24 cellular contexts compared by ENCODE assay signal in the genomic region with DNA sequence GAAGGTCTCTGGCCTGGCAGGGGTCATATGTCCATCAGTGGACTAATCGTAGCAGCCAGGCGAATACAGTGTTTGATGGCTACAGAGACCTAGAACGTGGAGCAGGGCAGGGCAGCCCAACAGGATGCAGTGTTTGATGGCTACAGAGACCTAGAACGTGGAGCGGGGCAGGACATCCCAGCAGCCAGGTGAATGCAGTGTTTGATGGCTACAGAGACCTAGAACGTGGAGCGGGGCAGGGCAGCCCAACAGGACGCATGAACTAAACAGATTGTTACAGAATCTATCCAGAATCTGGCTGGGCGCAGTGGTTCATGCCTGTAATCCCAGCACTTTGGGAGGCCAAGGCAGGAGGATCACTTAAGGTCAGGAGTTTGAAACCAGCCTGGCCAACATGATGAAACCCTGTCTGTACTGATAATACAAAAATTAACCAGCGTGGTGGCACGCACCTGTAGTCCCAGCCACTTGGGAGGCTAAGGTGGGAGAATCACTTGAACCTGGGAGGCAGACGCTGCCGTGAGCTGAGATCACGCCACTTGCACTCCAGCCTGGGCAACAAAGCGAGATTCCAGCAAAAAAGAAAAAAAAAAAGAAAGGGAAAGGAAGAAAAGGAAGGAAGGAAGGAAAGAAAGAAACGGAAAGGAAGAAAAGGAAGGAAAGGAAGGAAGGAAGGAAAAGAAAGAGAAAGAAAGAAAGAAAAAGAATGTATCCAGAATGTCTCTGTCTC. TPM values are rescaled to one million over a fixed set of nuclear protein-coding genes. Genes with fewer than 3 reads are reported as not detected.
DNase-seq lines count a peak whose midpoint lies in the region; ATAC-seq and TF ChIP-seq lines count a peak whose summit lies in the region.
"Had no signal": no experiment of that assay in that cellular context is flagged by ENCODE, and none has a peak within 500 bp of the region (broad histone marks: within the 10 kb centered on the region; RNA-seq: fewer than 3 reads in every experiment).

No MANE protein-coding gene starts in this region.

- H3K4me3 ChIP-seq in CD4-positive, alpha-beta memory T cell (ENCODE audit: low read length in 2 of 2), result no peak overlapping the region
- H3K4me3 ChIP-seq: gastroesophageal sphincter, prostate gland, SK-N-MC, upper lobe of right lung had no signal

- no peaks in the 10 kb centered on the region for H3K36me3 ChIP-seq in CD4-positive, alpha-beta memory T cell (ENCODE audit: insufficient read depth, low read length)
- H3K36me3 ChIP-seq: BE2C, prostate gland, upper lobe of right lung had no signal

- POLR2A ChIA-PET in CD4-positive, alpha-beta memory T cell (lab: Charles Lee; ENCODE audit: partially characterized antibody), result interaction anchor here (1.4 to 2.9 kb wide), 3 partner anchors 73 to 364 kb away, joined by 6 to 31 read pairs (median 6); partner anchors contain the start of genes GLOD4, MRM3 and VPS53
- POLR2A ChIA-PET in activated CD4-positive, alpha-beta memory T cell treated with anti-CD3 and anti-CD28 coated beads for 36 hours (lab: Charles Lee), result interaction anchor here (0.7 kb wide), 1 partner anchor 126 kb away, joined by 3 read pairs; no protein-coding TSS in a partner anchor

- no peak for DNase-seq in T-helper 2 cell treated with Interferon-gamma antibody and Interleukin-4, amounts not matched to agents 5 μg/mL and 100 μg/mL, for 36 hours (ENCODE audit: low spot score)
- DNase-seq in T-helper 2 cell (no peak), HFFc6 (no peak)
- no peak for DNase-seq in CD4-positive, alpha-beta memory T cell
- DNase-seq in activated CD4-positive, alpha-beta memory T cell treated with anti-CD3 and anti-CD28 coated beads for 36 hours, result no peak
- DNase-seq in effector memory CD8-positive, alpha-beta T cell, result no peak
- DNase-seq in stimulated activated naive CD4-positive, alpha-beta T cell treated with Interleukin-2 at 50 U/mL for 16 hours (lab: John Stamatoyannopoulos, UW), result no peak
- DNase-seq: aorta, BE2C, DMS153, Karpas-422, left cardiac atrium, mesendoderm, NCI-H1092, NCI-H2081, NCI-H510A treated with DMSO at 0.1 percent for 48 hours, nephron progenitor cell, upper lobe of right lung had no signal

- no peaks in the 10 kb centered on the region for H3K9me3 ChIP-seq in CD4-positive, alpha-beta memory T cell (ENCODE audit: control insufficient read depth in 1 of 2, low read length in 2 of 2)
- H3K9me3 ChIP-seq: BE2C, gastroesophageal sphincter, prostate gland, upper lobe of right lung had no signal

- H3K9me3 Mint-ChIP-seq in T-helper 2 cell treated with Interferon-gamma antibody and Interleukin-4, amounts not matched to agents 5 μg/mL and 100 μg/mL, for 36 hours, result peaks cover 4% of the 10 kb centered on the region
- H3K9me3 Mint-ChIP-seq in CD4-positive, alpha-beta memory T cell, result no peaks in the 10 kb centered on the region
- peaks cover 2% of the 10 kb centered on the region for H3K9me3 Mint-ChIP-seq in activated CD4-positive, alpha-beta memory T cell treated with anti-CD3 and anti-CD28 coated beads for 36 hours
- no peaks in the 10 kb centered on the region for H3K9me3 Mint-ChIP-seq in effector memory CD8-positive, alpha-beta T cell
- no peaks in the 10 kb centered on the region for H3K9me3 Mint-ChIP-seq in HFFc6
- H3K9me3 Mint-ChIP-seq: activated T-cell treated with anti-CD3 and anti-CD28 coated beads, Interleukin-2, amount 50 U/mL, for 4 hours; nephron progenitor cell had no signal

- H3K27ac ChIP-seq in CD4-positive, alpha-beta memory T cell (ENCODE audit: low read depth, low read length), result peak overlapping the region; percentile 70
- H3K27ac ChIP-seq: gastroesophageal sphincter, prostate gland, SK-N-MC, upper lobe of right lung had no signal

- H3K27me3 ChIP-seq in CD4-positive, alpha-beta memory T cell (ENCODE audit: insufficient read depth, low read length), result no peaks in the 10 kb centered on the region
- H3K27me3 ChIP-seq: BE2C, upper lobe of right lung had no signal

- H3K36me3 Mint-ChIP-seq in T-helper 2 cell treated with Interferon-gamma antibody and Interleukin-4, amounts not matched to agents 5 μg/mL and 100 μg/mL, for 36 hours (ENCODE audit: low read depth), result peaks cover 18% of the 10 kb centered on the region
- H3K36me3 Mint-ChIP-seq in CD4-positive, alpha-beta memory T cell, result peaks cover 4 to 11% of the 10 kb centered on the region in 2 donors
- H3K36me3 Mint-ChIP-seq in activated CD4-positive, alpha-beta memory T cell treated with anti-CD3 and anti-CD28 coated beads for 36 hours, result peaks cover 14% of the 10 kb centered on the region
- H3K36me3 Mint-ChIP-seq in effector memory CD8-positive, alpha-beta T cell (ENCODE audit: insufficient read depth), result peaks cover 12% of the 10 kb centered on the region
- H3K36me3 Mint-ChIP-seq in HFFc6 (ENCODE audit: low read depth), result peaks cover 8% of the 10 kb centered on the region

- peak overlapping the region; percentile 86 for H3K4me3 Mint-ChIP-seq in T-helper 2 cell treated with Interferon-gamma antibody and Interleukin-4, amounts not matched to agents 5 μg/mL and 100 μg/mL, for 36 hours
- H3K4me3 Mint-ChIP-seq in CD4-positive, alpha-beta memory T cell, result peak overlapping the region; percentile 76 to 98 (median 93)
- peak overlapping the region; percentile 37 for H3K4me3 Mint-ChIP-seq in activated CD4-positive, alpha-beta memory T cell treated with anti-CD3 and anti-CD28 coated beads for 36 hours
- H3K4me3 Mint-ChIP-seq in effector memory CD8-positive, alpha-beta T cell, result peak overlapping the region; percentile 48 to 73
- H3K4me3 Mint-ChIP-seq in HFFc6, result no peak overlapping the region
- H3K4me3 Mint-ChIP-seq: nephron progenitor cell had no signal

- peaks cover 75% of the 10 kb centered on the region for H3K4me1 ChIP-seq in CD4-positive, alpha-beta memory T cell (ENCODE audit: insufficient read depth, low read length)
- H3K4me1 ChIP-seq: BE2C, gastroesophageal sphincter, prostate gland had no signal

- ATAC-seq in effector memory CD8-positive, alpha-beta T cell (replicated peaks), result no peak
- no peak for ATAC-seq in SK-N-SH treated with all-trans-retinoic acid at 6 μM for 48 hours
- ATAC-seq: esophagus mucosa, gastroesophageal sphincter, left cardiac atrium had no signal

- H3K4me1 Mint-ChIP-seq in T-helper 2 cell treated with Interferon-gamma antibody and Interleukin-4, amounts not matched to agents 5 μg/mL and 100 μg/mL, for 36 hours (ENCODE audit: low read depth), result peaks cover 66% of the 10 kb centered on the region
- peaks cover 49 to 83% (median 68%) of the 10 kb centered on the region in 4 donors for H3K4me1 Mint-ChIP-seq in CD4-positive, alpha-beta memory T cell
- peaks cover 63% of the 10 kb centered on the region for H3K4me1 Mint-ChIP-seq in activated CD4-positive, alpha-beta memory T cell treated with anti-CD3 and anti-CD28 coated beads for 36 hours (ENCODE audit: low read depth)
- H3K4me1 Mint-ChIP-seq in effector memory CD8-positive, alpha-beta T cell (ENCODE audit: low read depth in 2 of 2), result peaks cover 32 to 45% of the 10 kb centered on the region in 2 donors
- peaks cover 1% of the 10 kb centered on the region; the same call in 1 of the 2 replicates for H3K4me1 Mint-ChIP-seq in HFFc6 (ENCODE audit: low read depth)

- H3K27ac Mint-ChIP-seq in T-helper 2 cell treated with Interferon-gamma antibody and Interleukin-4, amounts not matched to agents 5 μg/mL and 100 μg/mL, for 36 hours, result peak overlapping the region; percentile 99
- peak overlapping the region; percentile 72 to 98 (median 97) for H3K27ac Mint-ChIP-seq in CD4-positive, alpha-beta memory T cell
- peak overlapping the region; percentile 96 for H3K27ac Mint-ChIP-seq in activated CD4-positive, alpha-beta memory T cell treated with anti-CD3 and anti-CD28 coated beads for 36 hours
- peak overlapping the region in 1 of 2 donors; percentile 49 for H3K27ac Mint-ChIP-seq in effector memory CD8-positive, alpha-beta T cell
- no peak overlapping the region for H3K27ac Mint-ChIP-seq in HFFc6

- CTCF ChIA-PET in CD4-positive, alpha-beta memory T cell (lab: Charles Lee; ENCODE audit: partially characterized antibody), result interaction anchor here (1.9 to 5.1 kb wide), 2 partner anchors 282 to 563 kb away, joined by 4 to 42 read pairs; no protein-coding TSS in a partner anchor
- CTCF ChIA-PET in activated CD4-positive, alpha-beta memory T cell treated with anti-CD3 and anti-CD28 coated beads for 36 hours (lab: Charles Lee), result interaction anchor here (4.2 kb wide), 1 partner anchor 282 kb away, joined by 31 read pairs; no protein-coding TSS in a partner anchor

- TF ChIP-seq CTCF in HFFc6 (IDR thresholded peaks at IDR 0.05), result no peak

- no peaks in the 10 kb centered on the region for H3K27me3 Mint-ChIP-seq in T-helper 2 cell treated with Interferon-gamma antibody and Interleukin-4, amounts not matched to agents 5 μg/mL and 100 μg/mL, for 36 hours (ENCODE audit: low read depth)
- H3K27me3 Mint-ChIP-seq in CD4-positive, alpha-beta memory T cell, result no peaks in the 10 kb centered on the region
- H3K27me3 Mint-ChIP-seq in activated CD4-positive, alpha-beta memory T cell treated with anti-CD3 and anti-CD28 coated beads for 36 hours, result no peaks in the 10 kb centered on the region
- H3K27me3 Mint-ChIP-seq in effector memory CD8-positive, alpha-beta T cell, result peaks cover 0 to 8% of the 10 kb centered on the region in 2 donors
- H3K27me3 Mint-ChIP-seq in HFFc6 (ENCODE audit: insufficient read depth), result peaks cover 2% of the 10 kb centered on the region

- intact Hi-C loops in CD4-positive, alpha-beta memory T cell (cut with micrococcal nuclease), result no loop called here
- intact Hi-C loops in activated CD4-positive, alpha-beta memory T cell treated with anti-CD3 and anti-CD28 coated beads for 36 hours (cut with micrococcal nuclease), result loop anchor here (1.0 to 2.0 kb wide), 2 partner anchors 143 to 225 kb away; no protein-coding TSS in a partner anchor

TF ChIP-seq in SK-N-SH treated with all-trans-retinoic acid at 6 μM for 48 hours, 23 proteins besides CTCF, POLR2A, EP300 and RAD21:
- TF ChIP-seq, protein P1, sequence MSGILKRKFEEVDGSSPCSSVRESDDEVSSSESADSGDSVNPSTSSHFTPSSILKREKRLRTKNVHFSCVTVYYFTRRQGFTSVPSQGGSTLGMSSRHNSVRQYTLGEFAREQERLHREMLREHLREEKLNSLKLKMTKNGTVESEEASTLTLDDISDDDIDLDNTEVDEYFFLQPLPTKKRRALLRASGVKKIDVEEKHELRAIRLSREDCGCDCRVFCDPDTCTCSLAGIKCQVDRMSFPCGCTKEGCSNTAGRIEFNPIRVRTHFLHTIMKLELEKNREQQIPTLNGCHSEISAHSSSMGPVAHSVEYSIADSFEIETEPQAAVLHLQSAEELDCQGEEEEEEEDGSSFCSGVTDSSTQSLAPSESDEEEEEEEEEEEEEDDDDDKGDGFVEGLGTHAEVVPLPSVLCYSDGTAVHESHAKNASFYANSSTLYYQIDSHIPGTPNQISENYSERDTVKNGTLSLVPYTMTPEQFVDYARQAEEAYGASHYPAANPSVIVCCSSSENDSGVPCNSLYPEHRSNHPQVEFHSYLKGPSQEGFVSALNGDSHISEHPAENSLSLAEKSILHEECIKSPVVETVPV (CRISPR knock-in tag; IDR thresholded peaks at IDR 0.05), result no peak
- TF ChIP-seq BACH2 (CRISPR knock-in tag; IDR thresholded peaks at IDR 0.05; ENCODE audit: borderline replicate concordance), result no peak

RNA-seq across cellular contexts. Expression of gene RFLNB, which starts 27.9 kb away (rescaled TPM):
- 10 to 100 TPM; 20.5 to 21.6 TPM for total RNA-seq in CD4-positive, alpha-beta memory T cell
- 10 to 100 TPM; 19.6 to 20.4 TPM for polyA plus RNA-seq in CD4-positive, alpha-beta memory T cell
- total RNA-seq in activated CD4-positive, alpha-beta memory T cell treated with anti-CD3 and anti-CD28 coated beads for 36 hours, result 10 to 100 TPM; 49.0 to 49.1 TPM
- 10 to 100 TPM; 73.8 to 87.2 (median 79.5) TPM for total RNA-seq in HFFc6 (2021; fragmentation: NEBNext Ultra II Directional; extraction: Animal tissue kit (Norgen Biotek cat#: 25700))
